Comparison of ENCODE assay signal across 26 cellular contexts in genomic region chr19:4505570-4506448, GRCh38. TPM values are rescaled to one million over a fixed set of nuclear protein-coding genes. Genes with fewer than 3 reads are reported as not detected.
A peak's percentile ranks its signal among the peaks of the same experiment; 100 is the strongest.
DNase-seq lines count a peak whose midpoint lies in the region; ATAC-seq and TF ChIP-seq lines count a peak whose summit lies in the region.
"Had no signal": no experiment of that assay in that cellular context is flagged by ENCODE, and none has a peak within 500 bp of the region (broad histone marks: within the 10 kb centered on the region; RNA-seq: fewer than 3 reads in every experiment).

No MANE protein-coding gene starts in this region.

- peaks cover 74% of the 10 kb centered on the region for H3K36me3 ChIP-seq in left ventricle myocardium inferior
- peaks cover 41 to 76% of the 10 kb centered on the region in 2 experiments for H3K36me3 ChIP-seq in mesenchymal stem cell (ENCODE audit: control insufficient read depth in 1 of 2, insufficient read depth in 2 of 2, low read depth in 1 of 2, low read length in 2 of 2)

- no peak for ATAC-seq in HG03097 (IDR thresholded peaks at IDR 0.05; ENCODE audit: low FRiP score, unreplicated experiment)
- ATAC-seq: GM23338, right cardiac atrium had no signal

- H2BK5ac ChIP-seq in mesenchymal stem cell (ENCODE audit: low read depth, low read length, poor library complexity, severe bottlenecking) = no peak overlapping the region

- no peak overlapping the region for H2AFZ ChIP-seq in mesenchymal stem cell (ENCODE audit: low read depth, low read length)
- H2AFZ ChIP-seq: GM23338 had no signal

- H4K8ac ChIP-seq in mesenchymal stem cell (ENCODE audit: low read length) = no peak overlapping the region

- no peak overlapping the region for H2BK15ac ChIP-seq in mesenchymal stem cell (ENCODE audit: low read depth, poor library complexity, severe bottlenecking)

- peak overlapping the region in 1 of 2 experiments; percentile 6 for H3K4ac ChIP-seq in mesenchymal stem cell (ENCODE audit: low read depth in 1 of 2, low read length in 2 of 2)

- H3K36me3 Mint-ChIP-seq in activated T-helper 2 cell treated with anti-CD3 and anti-CD28 coated beads, Interferon-gamma antibody, Interleukin-2, Interleukin-4, amounts not matched to agents 10 μg/mL and 5 μg/mL and 100 μg/mL, durations not matched to agents 14 hours and 24 hours and 36 hours (ENCODE audit: low read depth) = peaks cover 3% of the 10 kb centered on the region

- no peaks in the 10 kb centered on the region for H3K9me3 Mint-ChIP-seq in activated T-helper 2 cell treated with anti-CD3 and anti-CD28 coated beads, Interferon-gamma antibody, Interleukin-2, Interleukin-4, amounts not matched to agents 10 μg/mL and 5 μg/mL and 100 μg/mL, durations not matched to agents 14 hours and 24 hours and 36 hours
- H3K9me3 Mint-ChIP-seq: GM23338 had no signal

- no peaks in the 10 kb centered on the region for H3K27me3 Mint-ChIP-seq in activated T-helper 2 cell treated with anti-CD3 and anti-CD28 coated beads, Interferon-gamma antibody, Interleukin-2, Interleukin-4, amounts not matched to agents 10 μg/mL and 5 μg/mL and 100 μg/mL, durations not matched to agents 14 hours and 24 hours and 36 hours (ENCODE audit: low read depth)

- intact Hi-C loops in left ventricle myocardium inferior (cut with micrococcal nuclease) (no loop called here), cardiac septum (cut with DNase I) (no loop called here)
- intact Hi-C loops in activated T-helper 2 cell treated with anti-CD3 and anti-CD28 coated beads, Interferon-gamma antibody, Interleukin-2, Interleukin-4, amounts not matched to agents 10 μg/mL and 5 μg/mL and 100 μg/mL, durations not matched to agents 14 hours and 24 hours and 36 hours (cut with micrococcal nuclease) = no loop called here

- H3K4me2 ChIP-seq in mesenchymal stem cell (ENCODE audit: low read length, poor library complexity, severe bottlenecking) = no peak overlapping the region
- H3K4me2 ChIP-seq: GM23338 had no signal

- peaks cover 48% of the 10 kb centered on the region for H3K4me1 ChIP-seq in left ventricle myocardium inferior
- H3K4me1 ChIP-seq in mesenchymal stem cell (ENCODE audit: control insufficient read depth, insufficient read depth, low read depth, low read length) = peaks cover 10% of the 10 kb centered on the region
- H3K4me1 ChIP-seq: tibial artery had no signal

- peak overlapping the region; percentile 74 for H3K27ac Mint-ChIP-seq in activated T-helper 2 cell treated with anti-CD3 and anti-CD28 coated beads, Interferon-gamma antibody, Interleukin-2, Interleukin-4, amounts not matched to agents 10 μg/mL and 5 μg/mL and 100 μg/mL, durations not matched to agents 14 hours and 24 hours and 36 hours
- H3K27ac Mint-ChIP-seq: GM23338 had no signal

- H3K14ac ChIP-seq in mesenchymal stem cell (ENCODE audit: low read length in 2 of 2) = no peak overlapping the region

- WGBS in mesenchymal stem cell = 97% methylated on average over 34 of the region's 34 CpGs

- peak overlapping the region; percentile 56 for H4K91ac ChIP-seq in mesenchymal stem cell (ENCODE audit: low read length)

- H3K4me3 ChIP-seq in left ventricle myocardium inferior (no peak overlapping the region), mesenchymal stem cell (ENCODE audit: insufficient read depth in 1 of 2, low read depth in 1 of 2, low read length in 2 of 2) (no peak overlapping the region)
- H3K4me3 ChIP-seq: dorsolateral prefrontal cortex, GM23338, tibial artery had no signal

- H3K27me3 ChIP-seq in left ventricle myocardium inferior (ENCODE audit: low read depth) = no peaks in the 10 kb centered on the region
- H3K27me3 ChIP-seq in mesenchymal stem cell (ENCODE audit: control insufficient read depth in 1 of 2, insufficient read depth in 1 of 2, low read length in 2 of 2) = no peaks in the 10 kb centered on the region
- H3K27me3 ChIP-seq: dorsolateral prefrontal cortex, tibial artery had no signal

- peaks cover 4% of the 10 kb centered on the region for H3K79me1 ChIP-seq in mesenchymal stem cell (replicated peaks; ENCODE audit: low read length, poor library complexity, severe bottlenecking)

- H2AK5ac ChIP-seq in mesenchymal stem cell (ENCODE audit: low read length, severe bottlenecking) = no peak overlapping the region

- DNase-seq in left ventricle myocardium inferior = no peak
- DNase-seq in cardiac septum (ENCODE audit: low spot score) = no peak
- DNase-seq in activated T-helper 2 cell treated with anti-CD3 and anti-CD28 coated beads, Interferon-gamma antibody, Interleukin-2, Interleukin-4, amounts not matched to agents 10 μg/mL and 5 μg/mL and 100 μg/mL, durations not matched to agents 14 hours and 24 hours and 36 hours (ENCODE audit: low spot score) = no peak
- no peak for DNase-seq in mesenchymal stem cell
- DNase-seq in DMS79 (lab: John Stamatoyannopoulos, UW) = no peak
- no peak for DNase-seq in hepatic stellate cell (ENCODE audit: low spot score)
- DNase-seq: amygdala, caudate nucleus, DMS79 treated with DMSO at 0.1 percent for 48 hours, dorsolateral prefrontal cortex, NCI-H1092, NCI-H1930, NCI-H2227 treated with DMSO at 0.1 percent for 48 hours, NCI-H774, SHP77 treated with DMSO at 0.1 percent for 48 hours, tibial artery had no signal

- H3K9me3 ChIP-seq in left ventricle myocardium inferior (replicated peaks) = no peaks in the 10 kb centered on the region
- H3K9me3 ChIP-seq in mesenchymal stem cell (ENCODE audit: control insufficient read depth, low read length) = no peaks in the 10 kb centered on the region
- H3K9me3 ChIP-seq: tibial artery had no signal

- H2BK120ac ChIP-seq in mesenchymal stem cell (ENCODE audit: low read depth, low read length) = no peak overlapping the region

- H3K4me1 Mint-ChIP-seq in activated T-helper 2 cell treated with anti-CD3 and anti-CD28 coated beads, Interferon-gamma antibody, Interleukin-2, Interleukin-4, amounts not matched to agents 10 μg/mL and 5 μg/mL and 100 μg/mL, durations not matched to agents 14 hours and 24 hours and 36 hours (ENCODE audit: low read depth) = peaks cover 6% of the 10 kb centered on the region
- H3K4me1 Mint-ChIP-seq: GM23338 had no signal

- no peak overlapping the region for H2BK12ac ChIP-seq in mesenchymal stem cell (ENCODE audit: low read length in 2 of 2)

- TF ChIP-seq CTCF in left ventricle myocardium inferior (IDR thresholded peaks at IDR 0.05; ENCODE audit: borderline replicate concordance) = no peak

- H3K23ac ChIP-seq in mesenchymal stem cell (ENCODE audit: low read length in 2 of 2) = no peak overlapping the region

- H3K18ac ChIP-seq in mesenchymal stem cell (ENCODE audit: low read depth in 1 of 2, low read length in 2 of 2) = no peak overlapping the region

- no peak overlapping the region for H3K9ac ChIP-seq in mesenchymal stem cell (ENCODE audit: low read length)

- no peak overlapping the region for H3K4me3 Mint-ChIP-seq in activated T-helper 2 cell treated with anti-CD3 and anti-CD28 coated beads, Interferon-gamma antibody, Interleukin-2, Interleukin-4, amounts not matched to agents 10 μg/mL and 5 μg/mL and 100 μg/mL, durations not matched to agents 14 hours and 24 hours and 36 hours (ENCODE audit: low read depth)
- H3K4me3 Mint-ChIP-seq: GM23338 had no signal

- peak overlapping the region; percentile 23 for H3K27ac ChIP-seq in left ventricle myocardium inferior (replicated peaks)
- H3K27ac ChIP-seq in mesenchymal stem cell (ENCODE audit: low read length, poor library complexity, severe bottlenecking) = no peak overlapping the region
- H3K27ac ChIP-seq: tibial artery, VCaP had no signal

RNA-seq across cellular contexts. Expression of gene PLIN4, which starts 12.5 kb away (rescaled TPM):
- 162 TPM for total RNA-seq in left ventricle myocardium inferior
- 89.8 TPM for total RNA-seq in cardiac septum
- total RNA-seq in activated T-helper 2 cell treated with anti-CD3 and anti-CD28 coated beads, Interferon-gamma antibody, Interleukin-2, Interleukin-4, amounts not matched to agents 10 μg/mL and 5 μg/mL and 100 μg/mL, durations not matched to agents 14 hours and 24 hours and 36 hours = 0.05 and 0.09 TPM in 2 replicates
- 0.01 TPM for polyA plus RNA-seq in mesenchymal stem cell (2013, experiment 1 of 2)
- 0.01 TPM for polyA plus RNA-seq in mesenchymal stem cell (2013, experiment 2 of 2)
- total RNA-seq: activated CD8-positive, alpha-beta memory T cell treated with anti-CD3 and anti-CD28 coated beads for 36 hours had no signal

RNA-seq across cellular contexts. Expression of gene PLIN5, which starts 29.2 kb away (rescaled TPM):
- total RNA-seq in left ventricle myocardium inferior = 73.5 TPM
- total RNA-seq in cardiac septum = 25.1 TPM
- 0.27 TPM in 1 of 2 replicates, not detected in the other for total RNA-seq in activated T-helper 2 cell treated with anti-CD3 and anti-CD28 coated beads, Interferon-gamma antibody, Interleukin-2, Interleukin-4, amounts not matched to agents 10 μg/mL and 5 μg/mL and 100 μg/mL, durations not matched to agents 14 hours and 24 hours and 36 hours
- not detected for polyA plus RNA-seq in mesenchymal stem cell (2013, experiment 1 of 2)
- polyA plus RNA-seq in mesenchymal stem cell (2013, experiment 2 of 2) = not detected
- total RNA-seq: activated CD8-positive, alpha-beta memory T cell treated with anti-CD3 and anti-CD28 coated beads for 36 hours; kidney epithelial cell; myocyte had no signal
- polyA plus RNA-seq: mammary epithelial cell had no signal

RNA-seq across cellular contexts. Expression of gene HDGFL2, which starts 33.7 kb away (rescaled TPM):
- 22.8 TPM for total RNA-seq in left ventricle myocardium inferior
- total RNA-seq in cardiac septum = 28.4 TPM
- 61.9 and 75.6 TPM in 2 replicates for total RNA-seq in activated T-helper 2 cell treated with anti-CD3 and anti-CD28 coated beads, Interferon-gamma antibody, Interleukin-2, Interleukin-4, amounts not matched to agents 10 μg/mL and 5 μg/mL and 100 μg/mL, durations not matched to agents 14 hours and 24 hours and 36 hours
- 45.0 TPM for polyA plus RNA-seq in mesenchymal stem cell (2013, experiment 1 of 2)
- polyA plus RNA-seq in mesenchymal stem cell (2013, experiment 2 of 2) = 43.4 TPM

RNA-seq across cellular contexts. Expression of gene LRG1, which starts 34.0 kb away (rescaled TPM):
- 0.41 TPM for total RNA-seq in left ventricle myocardium inferior
- 0.43 TPM for total RNA-seq in cardiac septum
- 0.18 and 0.37 TPM in 2 replicates for total RNA-seq in activated T-helper 2 cell treated with anti-CD3 and anti-CD28 coated beads, Interferon-gamma antibody, Interleukin-2, Interleukin-4, amounts not matched to agents 10 μg/mL and 5 μg/mL and 100 μg/mL, durations not matched to agents 14 hours and 24 hours and 36 hours
- polyA plus RNA-seq in mesenchymal stem cell (2013, experiment 1 of 2) = 0.01 TPM
- polyA plus RNA-seq in mesenchymal stem cell (2013, experiment 2 of 2) = not detected
- total RNA-seq: LHCN-M2, mammary epithelial cell, osteoblast had no signal
- polyA plus RNA-seq: mammary epithelial cell had no signal

RNA-seq across cellular contexts. Expression of gene UBXN6, which starts 48.2 kb away (rescaled TPM):
- 113 TPM for total RNA-seq in left ventricle myocardium inferior
- total RNA-seq in cardiac septum = 102 TPM
- 51.7 and 52.8 TPM in 2 replicates for total RNA-seq in activated T-helper 2 cell treated with anti-CD3 and anti-CD28 coated beads, Interferon-gamma antibody, Interleukin-2, Interleukin-4, amounts not matched to agents 10 μg/mL and 5 μg/mL and 100 μg/mL, durations not matched to agents 14 hours and 24 hours and 36 hours
- 89.7 TPM for polyA plus RNA-seq in mesenchymal stem cell (2013, experiment 1 of 2)
- 95.2 TPM for polyA plus RNA-seq in mesenchymal stem cell (2013, experiment 2 of 2)

Comparison
In these comparisons a context has a peak if more than half of its experiments do, and no peak if none do; other contexts are left out.
1. RNA of gene PLIN4, which starts 12.5 kb away (total RNA-seq): 162 TPM in left ventricle myocardium inferior (single experiment) and 89.8 TPM in cardiac septum (single experiment); 0.05 to 0.09 TPM in activated T-helper 2 cell treated with anti-CD3 and anti-CD28 coated beads, Interferon-gamma antibody, Interleukin-2, Interleukin-4, amounts not matched to agents 10 μg/mL and 5 μg/mL and 100 μg/mL, durations not matched to agents 14 hours and 24 hours and 36 hours; every median in the first group is over 10 times any median in the second.
2. RNA of gene PLIN5, which starts 29.2 kb away (total RNA-seq): 73.5 TPM in left ventricle myocardium inferior (single experiment) and 25.1 TPM in cardiac septum (single experiment); 0.27 TPM in activated T-helper 2 cell treated with anti-CD3 and anti-CD28 coated beads, Interferon-gamma antibody, Interleukin-2, Interleukin-4, amounts not matched to agents 10 μg/mL and 5 μg/mL and 100 μg/mL, durations not matched to agents 14 hours and 24 hours and 36 hours; every median in the first group is over 10 times any median in the second.